ENCODE assay signal across 8 cellular contexts in the genomic region with DNA sequence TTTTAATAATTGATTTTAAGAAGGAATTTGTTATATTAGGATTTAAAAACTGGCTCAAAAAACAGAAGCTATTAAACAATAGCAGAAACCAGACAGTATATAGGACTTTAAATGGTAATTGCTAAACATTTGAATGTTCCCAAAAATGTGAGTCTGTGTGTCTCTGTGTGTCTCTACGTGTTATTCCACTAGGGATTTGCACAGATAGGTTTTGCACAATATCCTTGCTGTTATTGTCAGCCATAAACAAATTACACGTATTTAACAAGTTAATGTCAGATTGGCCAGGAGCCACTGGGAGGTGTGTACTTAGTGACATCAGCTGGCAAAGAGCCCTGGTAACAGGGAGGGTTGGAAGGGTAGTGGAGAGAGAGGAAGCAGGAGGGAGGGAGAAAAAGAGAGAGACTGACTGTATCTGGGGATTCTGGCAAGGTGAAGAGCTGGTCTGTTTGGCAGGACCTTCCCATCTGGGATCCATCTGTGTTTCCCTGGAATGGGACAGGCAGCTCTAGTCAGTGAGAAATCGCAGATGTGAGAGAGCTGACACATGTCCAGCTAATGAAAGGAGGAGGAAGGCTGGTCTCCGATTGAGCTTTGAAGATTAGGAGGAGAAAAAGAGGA.
A peak's percentile ranks its signal among the peaks of the same experiment; 100 is the strongest.
DNase-seq lines count a peak whose midpoint lies in the region; ATAC-seq, FAIRE-seq and TF ChIP-seq lines count a peak whose summit lies in the region.

No MANE protein-coding gene starts in this region.

- H3K4me1 Mint-ChIP-seq in stimulated activated memory B cell treated with anti-CD40 and anti-IgM and Interleukin-4, amounts not matched to agents 10 μg/mL and 1 μg/mL and 100 μg/mL, for 72 hours = no peaks in the 10 kb centered on the region
- H3K4me1 Mint-ChIP-seq in activated CD4-positive, alpha-beta memory T cell treated with anti-CD3 and anti-CD28 coated beads for 36 hours (ENCODE audit: low read depth) = peaks cover 1% of the 10 kb centered on the region

- DNase-seq in H54 (ENCODE audit: insufficient read length, low spot score) = peak; percentile 31
- peak; percentile 99 to 100 for DNase-seq in NCI-H524 (lab: John Stamatoyannopoulos, UW)
- peak; percentile 89 to 95 for DNase-seq in cerebellar nuclear complex (lab: John Stamatoyannopoulos, UW)
- peak; percentile 84 for DNase-seq in left kidney (ENCODE audit: low read depth, low spot score)
- DNase-seq in thoracic aorta (ENCODE audit: low spot score) = peak; percentile 36
- DNase-seq in activated CD4-positive, alpha-beta memory T cell treated with anti-CD3 and anti-CD28 coated beads for 36 hours = no peak

- H3K27ac ChIP-seq in thoracic aorta = peak overlapping the region; percentile 37 to 49

- H3K9me3 Mint-ChIP-seq in stimulated activated memory B cell treated with anti-CD40 and anti-IgM and Interleukin-4, amounts not matched to agents 10 μg/mL and 1 μg/mL and 100 μg/mL, for 72 hours = no peaks in the 10 kb centered on the region
- H3K9me3 Mint-ChIP-seq in activated CD4-positive, alpha-beta memory T cell treated with anti-CD3 and anti-CD28 coated beads for 36 hours = no peaks in the 10 kb centered on the region

- H3K27me3 ChIP-seq in thoracic aorta (replicated peaks; ENCODE audit: insufficient read depth) = no peaks in the 10 kb centered on the region

- intact Hi-C loops in activated CD4-positive, alpha-beta memory T cell treated with anti-CD3 and anti-CD28 coated beads for 36 hours (cut with micrococcal nuclease) = no loop called here

- H3K4me1 ChIP-seq in thoracic aorta (ENCODE audit: control insufficient read depth in 1 of 2, low read depth in 2 of 2) = peaks cover 5 to 16% of the 10 kb centered on the region in 2 donors

- H3K36me3 Mint-ChIP-seq in stimulated activated memory B cell treated with anti-CD40 and anti-IgM and Interleukin-4, amounts not matched to agents 10 μg/mL and 1 μg/mL and 100 μg/mL, for 72 hours = peaks cover 18% of the 10 kb centered on the region
- H3K36me3 Mint-ChIP-seq in activated CD4-positive, alpha-beta memory T cell treated with anti-CD3 and anti-CD28 coated beads for 36 hours = peaks cover 8% of the 10 kb centered on the region

- ATAC-seq in thoracic aorta (ENCODE audit: insufficient number of reproducible peaks, low FRiP score, low read depth) = peak; percentile 60
- ATAC-seq in stimulated activated memory B cell treated with anti-CD40 and anti-IgM and Interleukin-4, amounts not matched to agents 10 μg/mL and 1 μg/mL and 100 μg/mL, for 72 hours = no peak
- no peak for ATAC-seq in GM21423 (IDR thresholded peaks at IDR 0.05; ENCODE audit: unreplicated experiment)

- peak; percentile 91 for FAIRE-seq in H54 (lab: Jason Lieb, UNC)

- H3K9me3 ChIP-seq in thoracic aorta = no peaks in the 10 kb centered on the region

- no peak overlapping the region for H3K4me3 Mint-ChIP-seq in stimulated activated memory B cell treated with anti-CD40 and anti-IgM and Interleukin-4, amounts not matched to agents 10 μg/mL and 1 μg/mL and 100 μg/mL, for 72 hours
- no peak overlapping the region for H3K4me3 Mint-ChIP-seq in activated CD4-positive, alpha-beta memory T cell treated with anti-CD3 and anti-CD28 coated beads for 36 hours

- POLR2A ChIA-PET in activated CD4-positive, alpha-beta memory T cell treated with anti-CD3 and anti-CD28 coated beads for 36 hours (lab: Charles Lee) = no interaction called here

- TF ChIP-seq POLR2A in H54 (IDR thresholded peaks at IDR 0.05; ENCODE audit: low read depth, low read length) = no peak

- CTCF ChIA-PET in activated CD4-positive, alpha-beta memory T cell treated with anti-CD3 and anti-CD28 coated beads for 36 hours (lab: Charles Lee) = interaction anchor here (0.5 kb wide), 1 partner anchor 156 kb away, joined by 3 read pairs; no protein-coding TSS in a partner anchor

- no peak for TF ChIP-seq CTCF in thoracic aorta (IDR thresholded peaks at IDR 0.05)

- no peaks in the 10 kb centered on the region for H3K36me3 ChIP-seq in thoracic aorta

- H3K4me3 ChIP-seq in thoracic aorta = peak overlapping the region; percentile 49

- no peak overlapping the region for H3K27ac Mint-ChIP-seq in stimulated activated memory B cell treated with anti-CD40 and anti-IgM and Interleukin-4, amounts not matched to agents 10 μg/mL and 1 μg/mL and 100 μg/mL, for 72 hours
- no peak overlapping the region for H3K27ac Mint-ChIP-seq in activated CD4-positive, alpha-beta memory T cell treated with anti-CD3 and anti-CD28 coated beads for 36 hours

- no peaks in the 10 kb centered on the region for H3K27me3 Mint-ChIP-seq in stimulated activated memory B cell treated with anti-CD40 and anti-IgM and Interleukin-4, amounts not matched to agents 10 μg/mL and 1 μg/mL and 100 μg/mL, for 72 hours
- no peaks in the 10 kb centered on the region for H3K27me3 Mint-ChIP-seq in activated CD4-positive, alpha-beta memory T cell treated with anti-CD3 and anti-CD28 coated beads for 36 hours
